22 cellular contexts compared by ENCODE assay signal in genomic region chr19:40780582-40780981, GRCh38. TPM values are rescaled to one million over a fixed set of nuclear protein-coding genes. Genes with fewer than 3 reads are reported as not detected.
DNase-seq lines count a peak whose midpoint lies in the region; ATAC-seq lines count a peak whose summit lies in the region.
"Had no signal": no experiment of that assay in that cellular context is flagged by ENCODE, and none has a peak within 500 bp of the region (broad histone marks: within the 10 kb centered on the region; RNA-seq: fewer than 3 reads in every experiment).

No MANE protein-coding gene starts in this region.

- CTCF ChIA-PET in T-cell (lab: Charles Lee), result no interaction called here

- peak overlapping the region; percentile 2 for H3K4me3 Mint-ChIP-seq in activated naive CD4-positive, alpha-beta T cell treated with anti-CD3 and anti-CD28 coated beads, Interleukin-2, amount 50 U/mL, for 24 hours
- no peak overlapping the region for H3K4me3 Mint-ChIP-seq in T-cell
- no peak overlapping the region for H3K4me3 Mint-ChIP-seq in effector memory CD8-positive, alpha-beta T cell
- H3K4me3 Mint-ChIP-seq in stimulated activated naive B cell treated with anti-CD40 and anti-IgM and Interleukin-4, amounts not matched to agents 10 μg/mL and 1 μg/mL and 100 μg/mL, for 72 hours, result peak overlapping the region; percentile 7 to 41

- H3K9me3 Mint-ChIP-seq in activated naive CD4-positive, alpha-beta T cell treated with anti-CD3 and anti-CD28 coated beads, Interleukin-2, amount 50 U/mL, for 24 hours, result no peaks in the 10 kb centered on the region
- no peaks in the 10 kb centered on the region for H3K9me3 Mint-ChIP-seq in T-cell
- H3K9me3 Mint-ChIP-seq in effector memory CD8-positive, alpha-beta T cell, result no peaks in the 10 kb centered on the region
- H3K9me3 Mint-ChIP-seq in stimulated activated naive B cell treated with anti-CD40 and anti-IgM and Interleukin-4, amounts not matched to agents 10 μg/mL and 1 μg/mL and 100 μg/mL, for 72 hours, result peaks cover 0 to 3% of the 10 kb centered on the region in 2 donors

- peaks cover 11% of the 10 kb centered on the region; the same call in 1 of the 2 replicates for H3K79me2 ChIP-seq in Karpas-422 (ENCODE audit: low read length)

- POLR2A ChIA-PET in T-cell (lab: Charles Lee), result interaction anchor here in 1 of 2 donors (0.7 kb wide), 1 partner anchor 26 kb away, joined by 3 read pairs; no protein-coding TSS in a partner anchor

- ATAC-seq in T-cell (replicated peaks in 1 of 4), result no peak
- no peak for ATAC-seq in effector memory CD8-positive, alpha-beta T cell (replicated peaks)
- ATAC-seq in stimulated activated naive B cell treated with anti-CD40 and anti-IgM and Interleukin-4, amounts not matched to agents 10 μg/mL and 1 μg/mL and 100 μg/mL, for 72 hours (replicated peaks), result no peak
- ATAC-seq: esophagus mucosa, lower lobe of right lung, pancreas, sciatic nerve had no signal

- no peaks in the 10 kb centered on the region for H3K36me3 ChIP-seq in Karpas-422 (ENCODE audit: insufficient read depth, low read length)
- H3K36me3 ChIP-seq: pancreas, WERI-Rb-1 had no signal

- no peak overlapping the region for H3K4me2 ChIP-seq in Karpas-422 (ENCODE audit: low read depth, low read length, poor library complexity, severe bottlenecking)

- peaks cover 39% of the 10 kb centered on the region for H3K4me1 Mint-ChIP-seq in activated naive CD4-positive, alpha-beta T cell treated with anti-CD3 and anti-CD28 coated beads, Interleukin-2, amount 50 U/mL, for 24 hours
- peaks cover 26 to 42% (median 40%) of the 10 kb centered on the region in 3 donors for H3K4me1 Mint-ChIP-seq in T-cell
- peaks cover 30 to 37% of the 10 kb centered on the region in 2 donors for H3K4me1 Mint-ChIP-seq in effector memory CD8-positive, alpha-beta T cell (ENCODE audit: low read depth in 2 of 2)
- peaks cover 34 to 68% of the 10 kb centered on the region in 2 donors for H3K4me1 Mint-ChIP-seq in stimulated activated naive B cell treated with anti-CD40 and anti-IgM and Interleukin-4, amounts not matched to agents 10 μg/mL and 1 μg/mL and 100 μg/mL, for 72 hours

- H3K27me3 ChIP-seq in Karpas-422 (ENCODE audit: low read length), result no peaks in the 10 kb centered on the region
- H3K27me3 ChIP-seq: pancreas had no signal

- H2AFZ ChIP-seq in Karpas-422 (ENCODE audit: low read length), result no peak overlapping the region

- no peak overlapping the region for H3K4me3 ChIP-seq in Karpas-422 (ENCODE audit: low read length)
- H3K4me3 ChIP-seq: lower lobe of right lung, pancreas had no signal

- H3K27ac ChIP-seq in Karpas-422 (ENCODE audit: low read length), result no peak overlapping the region
- H3K27ac ChIP-seq: lower lobe of right lung, pancreas, WERI-Rb-1 had no signal

- H3K9me3 ChIP-seq in Karpas-422 (ENCODE audit: low read length), result no peaks in the 10 kb centered on the region
- H3K9me3 ChIP-seq: lower lobe of right lung, pancreas had no signal

- H3K27ac Mint-ChIP-seq in activated naive CD4-positive, alpha-beta T cell treated with anti-CD3 and anti-CD28 coated beads, Interleukin-2, amount 50 U/mL, for 24 hours, result peak overlapping the region; percentile 2
- peak overlapping the region; percentile 25 to 49 for H3K27ac Mint-ChIP-seq in T-cell
- peak overlapping the region; percentile 77 to 79 for H3K27ac Mint-ChIP-seq in effector memory CD8-positive, alpha-beta T cell
- H3K27ac Mint-ChIP-seq in stimulated activated naive B cell treated with anti-CD40 and anti-IgM and Interleukin-4, amounts not matched to agents 10 μg/mL and 1 μg/mL and 100 μg/mL, for 72 hours, result peak overlapping the region; percentile 82

- peaks cover 6% of the 10 kb centered on the region for H3K36me3 Mint-ChIP-seq in activated naive CD4-positive, alpha-beta T cell treated with anti-CD3 and anti-CD28 coated beads, Interleukin-2, amount 50 U/mL, for 24 hours
- H3K36me3 Mint-ChIP-seq in T-cell, result peaks cover 22% of the 10 kb centered on the region
- peaks cover 39% of the 10 kb centered on the region for H3K36me3 Mint-ChIP-seq in effector memory CD8-positive, alpha-beta T cell (ENCODE audit: insufficient read depth)
- H3K36me3 Mint-ChIP-seq in stimulated activated naive B cell treated with anti-CD40 and anti-IgM and Interleukin-4, amounts not matched to agents 10 μg/mL and 1 μg/mL and 100 μg/mL, for 72 hours, result peaks cover 35 to 47% of the 10 kb centered on the region in 2 donors

- H3K4me1 ChIP-seq in Karpas-422 (ENCODE audit: low read length), result peaks cover 23% of the 10 kb centered on the region

- H3K9ac ChIP-seq in Karpas-422 (ENCODE audit: low read length), result no peak overlapping the region

- H3K9me2 ChIP-seq in Karpas-422 (replicated peaks; ENCODE audit: insufficient read depth, low read length), result no peaks in the 10 kb centered on the region

- DNase-seq in activated naive CD4-positive, alpha-beta T cell treated with Interleukin-2 at 50 U/mL for 16 hours, result no peak
- DNase-seq in T-cell (no peak), DMS53 (lab: John Stamatoyannopoulos, UW) (no peak), Karpas-422 (no peak)
- no peak for DNase-seq in effector memory CD8-positive, alpha-beta T cell
- DNase-seq in stimulated activated naive B cell treated with anti-CD40 and anti-IgM and Interleukin-4, amounts not matched to agents 10 μg/mL and 1 μg/mL and 100 μg/mL, for 72 hours, result no peak
- DNase-seq: activated gamma-delta T cell; effector CD8-positive, alpha-beta T cell; KG1; kidney; lower lobe of right lung; NCI-H1694; NCI-H82; pancreas; Right ventricle myocardium superior; WERI-Rb-1 had no signal

- no peaks in the 10 kb centered on the region for H4K20me1 ChIP-seq in Karpas-422 (ENCODE audit: insufficient read depth, low read depth, low read length)

- no peaks in the 10 kb centered on the region for H3K27me3 Mint-ChIP-seq in activated naive CD4-positive, alpha-beta T cell treated with anti-CD3 and anti-CD28 coated beads, Interleukin-2, amount 50 U/mL, for 24 hours
- H3K27me3 Mint-ChIP-seq in T-cell, result no peaks in the 10 kb centered on the region
- H3K27me3 Mint-ChIP-seq in effector memory CD8-positive, alpha-beta T cell, result no peaks in the 10 kb centered on the region
- no peaks in the 10 kb centered on the region for H3K27me3 Mint-ChIP-seq in stimulated activated naive B cell treated with anti-CD40 and anti-IgM and Interleukin-4, amounts not matched to agents 10 μg/mL and 1 μg/mL and 100 μg/mL, for 72 hours

RNA-seq across cellular contexts. Expression of gene RAB4B, which starts 2.5 kb away (rescaled TPM):
- total RNA-seq in T-cell, result 10 to 100 TPM; 42.4 to 77.9 (median 63.2) TPM
- total RNA-seq in Karpas-422 (2014; rRNA removed; shearing (Covaris generic); ENCODE audit: low replicate concordance), result 12.5 and 32.9 TPM in 2 replicates

RNA-seq across cellular contexts. Expression of gene MIA, which starts 5.3 kb away (rescaled TPM):
- total RNA-seq in T-cell, result 1 to 10 TPM in 4 of 5 donors, not detected in 1; 1.5 to 5.2 (median 4.1) TPM
- total RNA-seq in Karpas-422 (2014; rRNA removed; shearing (Covaris generic); ENCODE audit: low replicate concordance), result 0.40 TPM in 1 of 2 replicates, not detected in the other
- total RNA-seq: Daoy, frontal cortex, OCI-LY7, Right ventricle myocardium superior had no signal

RNA-seq across cellular contexts. Expression of gene EGLN2, which starts 18.4 kb away (rescaled TPM):
- 100 to 1,000 TPM; 150 to 234 (median 224) TPM for total RNA-seq in T-cell
- total RNA-seq in Karpas-422 (2014; rRNA removed; shearing (Covaris generic); ENCODE audit: low replicate concordance), result 49.4 and 111 TPM in 2 replicates

RNA-seq across cellular contexts. Expression of gene SNRPA, which starts 29.6 kb away (rescaled TPM):
- 100 to 1,000 TPM in 1 of 5 donors, 10 to 100 TPM in 4; 65.2 to 101 (median 79.1) TPM for total RNA-seq in T-cell
- total RNA-seq in Karpas-422 (2014; rRNA removed; shearing (Covaris generic); ENCODE audit: low replicate concordance), result 136 and 173 TPM in 2 replicates

RNA-seq across cellular contexts. Expression of gene ACTMAP, which starts 30.3 kb away (rescaled TPM):
- total RNA-seq in T-cell, result 1 to 10 TPM; 4.7 to 8.3 (median 6.8) TPM
- 3.1 and 5.8 TPM in 2 replicates for total RNA-seq in Karpas-422 (2014; rRNA removed; shearing (Covaris generic); ENCODE audit: low replicate concordance)

Comparison
In these comparisons a context has a peak if more than half of its experiments do, and no peak if none do; other contexts are left out.
1. H3K27ac Mint-ChIP-seq: peak in every context shown above with its lines; median percentile 82 in stimulated activated naive B cell treated with anti-CD40 and anti-IgM and Interleukin-4, amounts not matched to agents 10 μg/mL and 1 μg/mL and 100 μg/mL, for 72 hours; 78 in effector memory CD8-positive, alpha-beta T cell; 37 in T-cell; 2 in activated naive CD4-positive, alpha-beta T cell treated with anti-CD3 and anti-CD28 coated beads, Interleukin-2, amount 50 U/mL, for 24 hours.
2. H3K4me3 Mint-ChIP-seq: peak in activated naive CD4-positive, alpha-beta T cell treated with anti-CD3 and anti-CD28 coated beads, Interleukin-2, amount 50 U/mL, for 24 hours (single experiment) and stimulated activated naive B cell treated with anti-CD40 and anti-IgM and Interleukin-4, amounts not matched to agents 10 μg/mL and 1 μg/mL and 100 μg/mL, for 72 hours (2 of 2); none in T-cell (0 of 3) and effector memory CD8-positive, alpha-beta T cell (0 of 2).